ENCODE assay signal across 1 cellular context in genomic region chr12:40103043-40103442, GRCh38.
TF ChIP-seq lines count a peak whose summit lies in the region.

No MANE protein-coding gene starts in this region.

TF ChIP-seq in HepG2, 621 proteins besides CTCF, POLR2A, EP300 and RAD21 (continued from another document):
- no peak for TF ChIP-seq ZBTB4 (CRISPR knock-in tag; IDR thresholded peaks at IDR 0.05; ENCODE audit: borderline replicate concordance)
- TF ChIP-seq ZNF580 (CRISPR knock-in tag; IDR thresholded peaks at IDR 0.05; ENCODE audit: borderline replicate concordance, low read depth), result no peak
- TF ChIP-seq ZNF552 (CRISPR knock-in tag; IDR thresholded peaks at IDR 0.05; ENCODE audit: borderline replicate concordance), result no peak
- no peak for TF ChIP-seq ZNF660 (CRISPR knock-in tag; IDR thresholded peaks at IDR 0.05; ENCODE audit: borderline replicate concordance, low read depth)
- no peak for TF ChIP-seq ATF2 (CRISPR knock-in tag; IDR thresholded peaks at IDR 0.05)
- TF ChIP-seq HMGA1 (CRISPR knock-in tag; conservative IDR thresholded peaks at IDR 0.05), result no peak
- no peak for TF ChIP-seq ZNF282 (IDR thresholded peaks at IDR 0.05; ENCODE audit: partially characterized antibody)
- no peak for TF ChIP-seq HBP1 (CRISPR knock-in tag; IDR thresholded peaks at IDR 0.05; ENCODE audit: low read depth)
- TF ChIP-seq ZBTB26 (CRISPR knock-in tag; IDR thresholded peaks at IDR 0.05; ENCODE audit: borderline replicate concordance), result no peak
- TF ChIP-seq HHEX (CRISPR knock-in tag; IDR thresholded peaks at IDR 0.05), result no peak
- no peak for TF ChIP-seq ELF4 (CRISPR knock-in tag; IDR thresholded peaks at IDR 0.05; ENCODE audit: borderline replicate concordance)
TF ChIP-seq in HepG2: peak in this region for 0.
